Comparison of ENCODE assay signal across 10 cellular contexts in the genomic region with DNA sequence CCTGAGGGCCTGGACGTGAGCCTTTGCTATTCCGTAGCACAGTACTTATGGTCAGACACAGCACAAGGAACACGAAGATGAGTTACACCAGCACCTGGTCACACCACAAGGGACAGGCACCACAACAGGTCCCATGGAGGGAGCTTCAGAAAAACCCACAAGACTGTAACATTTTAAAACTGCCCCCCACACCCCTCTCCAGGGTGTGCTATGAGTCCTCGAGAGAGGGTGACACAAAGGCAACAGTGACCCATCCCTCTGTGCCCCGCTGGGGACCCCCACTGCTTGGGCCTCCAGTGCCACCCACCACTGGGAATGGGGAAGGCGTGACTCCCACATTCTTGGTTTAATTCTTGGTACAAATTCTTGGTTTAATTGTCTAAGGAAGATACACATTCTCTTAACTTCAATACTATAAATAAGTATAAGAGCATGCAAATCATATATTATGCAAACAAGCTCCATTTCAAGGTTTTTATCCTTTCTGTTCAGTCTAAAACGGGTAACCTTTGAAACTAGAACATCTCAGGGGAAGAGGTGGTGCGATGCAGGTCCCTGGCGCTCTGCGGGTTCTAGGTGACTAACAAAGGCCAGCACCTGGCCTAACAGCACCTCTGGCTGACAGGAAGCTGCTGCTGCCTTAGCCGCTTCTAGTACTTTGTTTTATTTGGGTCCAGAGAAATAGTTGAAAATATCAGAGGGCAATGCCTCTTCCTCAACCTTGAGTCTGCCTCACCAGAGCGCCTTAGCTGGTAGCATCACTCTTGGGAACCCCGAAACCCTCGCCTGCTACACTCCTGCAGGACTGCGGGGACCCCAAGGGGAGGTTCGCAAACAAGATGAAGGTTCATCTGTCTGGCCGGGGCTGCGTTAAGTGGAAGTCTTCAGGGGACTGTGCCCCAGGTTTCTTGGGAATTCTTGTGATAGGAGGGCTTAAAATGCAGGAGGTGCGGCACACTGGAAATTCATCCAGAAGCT. TPM values are rescaled to one million over a fixed set of nuclear protein-coding genes. Genes with fewer than 3 reads are reported as not detected.
DNase-seq lines count a peak whose midpoint lies in the region; ATAC-seq and TF ChIP-seq lines count a peak whose summit lies in the region.
"Had no signal": no experiment of that assay in that cellular context is flagged by ENCODE, and none has a peak within 500 bp of the region (broad histone marks: within the 10 kb centered on the region; RNA-seq: fewer than 3 reads in every experiment).

No MANE protein-coding gene starts in this region.

- DNase-seq in spleen (peak; percentile 66), esophagus muscularis mucosa (ENCODE audit: extremely low spot score) (no peak), RPMI8226 (no peak), left ventricle myocardium inferior (no peak)
- DNase-seq: activated CD4-positive, alpha-beta T cell treated with anti-CD3 and anti-CD28 coated beads, Interleukin-2, amount 10 ng/mL, durations not matched to agents 7 days and 5 days; anterior cingulate cortex; NCI-H1417 had no signal

- intact Hi-C loops in spleen (cut with DNase I; ENCODE audit: low total_unique reads): no loop called here
- intact Hi-C loops in esophagus muscularis mucosa (cut with DNase I): no loop called here
- intact Hi-C loops in left ventricle myocardium inferior (cut with micrococcal nuclease): no loop called here

- H3K27me3 ChIP-seq in spleen (replicated peaks in 1 of 7) (no peaks in the 10 kb centered on the region), esophagus muscularis mucosa (no peaks in the 10 kb centered on the region), left ventricle myocardium inferior (ENCODE audit: low read depth) (no peaks in the 10 kb centered on the region)

- 75 to 91% (median 86%) methylated on average over 15 to 19 of the region's 19 CpGs for WGBS in spleen, 5 donors
- WGBS in esophagus muscularis mucosa: 92% methylated on average over 19 of the region's 19 CpGs

- H3K9me3 ChIP-seq in spleen (no peaks in the 10 kb centered on the region), esophagus muscularis mucosa (no peaks in the 10 kb centered on the region), left ventricle myocardium inferior (replicated peaks) (no peaks in the 10 kb centered on the region)

- no peak for TF ChIP-seq POLR2A in spleen (IDR thresholded peaks at IDR 0.05)
- no peak for TF ChIP-seq POLR2A in esophagus muscularis mucosa (IDR thresholded peaks at IDR 0.05; ENCODE audit: low read depth)

- H3K27ac ChIP-seq in spleen (peak overlapping the region in 3 of 8 donors; percentile 11 to 53 (median 52)), esophagus muscularis mucosa (replicated peaks in 1 of 4) (no peak overlapping the region), left ventricle myocardium inferior (replicated peaks) (no peak overlapping the region)

- H3K4me3 ChIP-seq in spleen (no peak overlapping the region), esophagus muscularis mucosa (no peak overlapping the region), left ventricle myocardium inferior (no peak overlapping the region)

- TF ChIP-seq CTCF in spleen (IDR thresholded peaks at IDR 0.05 in 8 of 11, conservative IDR thresholded peaks at IDR 0.05 in 3 of 11) (no peak), esophagus muscularis mucosa (IDR thresholded peaks at IDR 0.05) (no peak), left ventricle myocardium inferior (IDR thresholded peaks at IDR 0.05; ENCODE audit: borderline replicate concordance) (no peak)

- H3K4me1 ChIP-seq in spleen (peaks cover 0 to 4% (median 0%) of the 10 kb centered on the region in 6 donors), esophagus muscularis mucosa (no peaks in the 10 kb centered on the region), left ventricle myocardium inferior (no peaks in the 10 kb centered on the region)

- peaks cover 0 to 77% (median 40%) of the 10 kb centered on the region in 6 donors for H3K36me3 ChIP-seq in spleen
- H3K36me3 ChIP-seq in esophagus muscularis mucosa: peaks cover 29 to 64% (median 53%) of the 10 kb centered on the region in 4 donors
- H3K36me3 ChIP-seq in left ventricle myocardium inferior: peaks cover 52% of the 10 kb centered on the region

- TF ChIP-seq EP300 in esophagus muscularis mucosa (IDR thresholded peaks at IDR 0.05): no peak

- peak; percentile 63 for ATAC-seq in GM18868 (IDR thresholded peaks at IDR 0.05; ENCODE audit: unreplicated experiment)
- ATAC-seq in GM21526 (IDR thresholded peaks at IDR 0.05; ENCODE audit: low FRiP score, unreplicated experiment): peak; percentile 71
- ATAC-seq in HG03175 (IDR thresholded peaks at IDR 0.05; ENCODE audit: unreplicated experiment): peak; percentile 80

RNA-seq across cellular contexts. Expression of a gene that starts 45.7 kb away (rescaled TPM):
- total RNA-seq in spleen (10 to 100 TPM in 6 of 7 donors, 1 to 10 TPM in 1; 8.4 to 18.0 (median 12.2) TPM), esophagus muscularis mucosa (1 to 10 TPM; 5.0 to 6.3 (median 5.4) TPM), left ventricle myocardium inferior (2.9 TPM)
- polyA plus RNA-seq in spleen: 1 to 10 TPM; 4.4 to 6.5 (median 6.0) TPM
